19 cellular contexts compared by ENCODE assay signal in genomic region chr1:96387785-96388184, GRCh38.
"Had no signal": no experiment of that assay in that cellular context is flagged by ENCODE, and none has a peak within 500 bp of the region (broad histone marks: within the 10 kb centered on the region; RNA-seq: fewer than 3 reads in every experiment).

No MANE protein-coding gene starts in this region.

- H3K36me3 Mint-ChIP-seq: activated naive CD8-positive, alpha-beta T cell; naive thymus-derived CD4-positive, alpha-beta T cell; stimulated activated naive B cell treated with anti-CD40 and anti-IgM and Interleukin-4, amounts not matched to agents 10 μg/mL and 1 μg/mL and 100 μg/mL, for 72 hours had no signal

- H3K4me3 Mint-ChIP-seq: activated B cell treated with CpG ODN at 0.5 μM for 24 hours; activated CD4-positive, alpha-beta T cell treated with anti-CD3 and anti-CD28 coated beads, Interleukin-2, amount 10 ng/mL, durations not matched to agents 24 days and 14 days; activated naive CD8-positive, alpha-beta T cell; naive thymus-derived CD4-positive, alpha-beta T cell; stimulated activated naive B cell treated with anti-CD40 and anti-IgM and Interleukin-4, amounts not matched to agents 10 μg/mL and 1 μg/mL and 100 μg/mL, for 72 hours; T-helper 1 cell treated with Interleukin-12 subunit alpha and Interleukin-12 subunit beta and Interleukin-4 antibody, amounts not matched to agents 30 μg/mL and 1 μg/mL, for 36 hours had no signal

- H3K27ac Mint-ChIP-seq: activated B cell treated with CpG ODN at 0.5 μM for 24 hours; activated CD4-positive, alpha-beta T cell treated with anti-CD3 and anti-CD28 coated beads, Interleukin-2, amount 10 ng/mL, durations not matched to agents 24 days and 14 days; activated naive CD8-positive, alpha-beta T cell; naive thymus-derived CD4-positive, alpha-beta T cell; stimulated activated naive B cell treated with anti-CD40 and anti-IgM and Interleukin-4, amounts not matched to agents 10 μg/mL and 1 μg/mL and 100 μg/mL, for 72 hours; T-helper 1 cell treated with Interleukin-12 subunit alpha and Interleukin-12 subunit beta and Interleukin-4 antibody, amounts not matched to agents 30 μg/mL and 1 μg/mL, for 36 hours had no signal

- H3K9me3 ChIP-seq: body of pancreas, neutrophil, uterus had no signal

- DNase-seq: activated B cell treated with CpG ODN at 0.5 μM for 24 hours; activated CD4-positive, alpha-beta T cell treated with anti-CD3 and anti-CD28 coated beads, Interleukin-2, amount 10 ng/mL, durations not matched to agents 24 days and 14 days; activated gamma-delta T cell treated with Interleukin-2 at 50 U/mL for 16 hours; amygdala; body of pancreas; central memory CD4-positive, alpha-beta T cell; colonic mucosa; effector CD4-positive, alpha-beta T cell; mucosa of descending colon; naive thymus-derived CD4-positive, alpha-beta T cell; stimulated activated CD4-positive, alpha-beta T cell treated with anti-CD3 and anti-CD28 coated beads, Interleukin-2, amount 100 ng/mL, for 48 hours; stimulated activated naive B cell treated with anti-CD40 and anti-IgM and Interleukin-4, amounts not matched to agents 10 μg/mL and 1 μg/mL and 100 μg/mL, for 72 hours; substantia nigra; uterus had no signal

- FAIRE-seq: islet of Langerhans had no signal

- H3K4me3 ChIP-seq: body of pancreas, colonic mucosa, mucosa of descending colon, tibial nerve, uterus had no signal

- H3K4me1 Mint-ChIP-seq: activated B cell treated with CpG ODN at 0.5 μM for 24 hours; activated CD4-positive, alpha-beta T cell treated with anti-CD3 and anti-CD28 coated beads, Interleukin-2, amount 10 ng/mL, durations not matched to agents 24 days and 14 days; stimulated activated naive B cell treated with anti-CD40 and anti-IgM and Interleukin-4, amounts not matched to agents 10 μg/mL and 1 μg/mL and 100 μg/mL, for 72 hours had no signal

- H3K27me3 ChIP-seq: body of pancreas, colonic mucosa, neutrophil, tibial nerve, uterus had no signal

- H3K36me3 ChIP-seq: colonic mucosa, neutrophil, tibial nerve, uterus had no signal

- H3K27me3 Mint-ChIP-seq: activated B cell treated with CpG ODN at 0.5 μM for 24 hours; activated CD4-positive, alpha-beta T cell treated with anti-CD3 and anti-CD28 coated beads, Interleukin-2, amount 10 ng/mL, durations not matched to agents 24 days and 14 days; activated naive CD8-positive, alpha-beta T cell; naive thymus-derived CD4-positive, alpha-beta T cell; stimulated activated naive B cell treated with anti-CD40 and anti-IgM and Interleukin-4, amounts not matched to agents 10 μg/mL and 1 μg/mL and 100 μg/mL, for 72 hours had no signal

- H3K27ac ChIP-seq: body of pancreas, colonic mucosa, neutrophil, tibial nerve, uterus had no signal

- H3K4me1 ChIP-seq: body of pancreas, colonic mucosa, tibial nerve, uterus had no signal
